Comparison of ENCODE assay signal across 26 cellular contexts in genomic region chr14:93346926-93347721, GRCh38. TPM values are rescaled to one million over a fixed set of nuclear protein-coding genes. Genes with fewer than 3 reads are reported as not detected.
DNase-seq lines count a peak whose midpoint lies in the region; ATAC-seq and TF ChIP-seq lines count a peak whose summit lies in the region.
"Had no signal": no experiment of that assay in that cellular context is flagged by ENCODE, and none has a peak within 500 bp of the region (broad histone marks: within the 10 kb centered on the region; RNA-seq: fewer than 3 reads in every experiment).

Gene COX8C, plus strand, starts transcription at chr14:93347182. Its CDS starts 87 bp downstream, at chr14:93347269.

- H3K4me2 ChIP-seq in H9 (ENCODE audit: insufficient read depth, insufficient read length, low read length) (no peak within 1 kb of the TSS), trophoblast cell (ENCODE audit: low read length) (no peak within 1 kb of the TSS)

- H3K36me3 ChIP-seq in trophoblast cell (ENCODE audit: control insufficient read depth in 1 of 2, insufficient read depth in 2 of 2, low read length in 2 of 2): no peaks in the 10 kb centered on the region
- H3K36me3 ChIP-seq: adrenal gland, brain microvascular endothelial cell, left lung, neutrophil, prostate gland, tibial nerve, WERI-Rb-1 had no signal

- H2AFZ ChIP-seq in H9 (ENCODE audit: low read length) (no peak within 1 kb of the TSS), trophoblast cell (ENCODE audit: insufficient read depth, low read length, poor library complexity) (no peak within 1 kb of the TSS)

- H3K79me2 ChIP-seq in H9 (ENCODE audit: insufficient read depth, low read length) (no peaks in the 10 kb centered on the region), trophoblast cell (ENCODE audit: control insufficient read depth, insufficient read depth, low read length, poor library complexity) (no peaks in the 10 kb centered on the region)

- H3K4me1 Mint-ChIP-seq in H9 (peaks cover 39 to 44% of the 10 kb centered on the region in 2 experiments), WTC11 (peaks cover 41% of the 10 kb centered on the region), osteocyte (ENCODE audit: unreplicated experiment) (no peaks in the 10 kb centered on the region)

- H3K79me1 ChIP-seq in H9 (ENCODE audit: insufficient read depth, low read depth, low read length, poor library complexity, severe bottlenecking) (no peaks in the 10 kb centered on the region), trophoblast cell (ENCODE audit: low read length) (no peaks in the 10 kb centered on the region)

- no CpG with 5 or more reads among the region's 60 CpGs for WGBS in H9 (ENCODE audit: extremely low coverage, insufficient read length, low lambda C conversion rate)
- WGBS in trophoblast cell (ENCODE audit: extremely low coverage, insufficient coverage, insufficient read length): no CpG with 5 or more reads among the region's 60 CpGs

- H3K9ac ChIP-seq in H9 (ENCODE audit: extremely low read depth, insufficient read length, low read length) (no peak within 1 kb of the TSS), trophoblast cell (ENCODE audit: low read length) (no peak within 1 kb of the TSS)

- DNase-seq in H9 (peak; percentile 31), WTC11 (ENCODE audit: low spot score) (peak; percentile 17), trophoblast cell (peak; percentile 38 to 63), cortex of kidney (lab: John Stamatoyannopoulos, UW) (no peak), osteocyte (ENCODE audit: extremely low spot score, unreplicated experiment) (no peak), foreskin fibroblast (no peak)
- DNase-seq: activated CD4-positive, alpha-beta T cell treated with anti-CD3 and anti-CD28 coated beads, Interleukin-2, amount 50 U/mL, for 1 hour; activated naive CD4-positive, alpha-beta T cell treated with Interleukin-2 at 50 U/mL for 16 hours; adrenal gland; brain microvascular endothelial cell; EL; mesendoderm; NCI-H1436; NCI-H345; SHP77 treated with DMSO at 0.1 percent for 48 hours; WERI-Rb-1 had no signal

- peak within 1 kb of the TSS; percentile 17 for H2BK120ac ChIP-seq in H9 (ENCODE audit: low read depth, low read length, poor library complexity, severe bottlenecking)
- no peak within 1 kb of the TSS for H2BK120ac ChIP-seq in trophoblast cell (ENCODE audit: insufficient read depth, low read length, poor library complexity)

- H4K8ac ChIP-seq in H9 (replicated peaks; ENCODE audit: insufficient read length, low read depth, low read length) (no peak within 1 kb of the TSS), trophoblast cell (ENCODE audit: low read depth, low read length) (no peak within 1 kb of the TSS)

- no peak within 1 kb of the TSS for H4K91ac ChIP-seq in H9 (ENCODE audit: insufficient read length, low read depth, low read length)
- no peak within 1 kb of the TSS for H4K91ac ChIP-seq in trophoblast cell (ENCODE audit: low read depth, low read length)

- H2BK15ac ChIP-seq in H9 (ENCODE audit: low read depth, low read length): no peak within 1 kb of the TSS

- H2BK12ac ChIP-seq in H9 (ENCODE audit: insufficient read length, low read depth, low read length) (no peak within 1 kb of the TSS), trophoblast cell (ENCODE audit: low read length) (no peak within 1 kb of the TSS)

- H3K4me3 ChIP-seq in trophoblast cell (ENCODE audit: low read depth, low read length) (no peak within 1 kb of the TSS), foreskin fibroblast (ENCODE audit: low read depth in 1 of 2, low read length in 2 of 2) (no peak within 1 kb of the TSS)
- H3K4me3 ChIP-seq: adrenal gland, left lung, prostate gland, tibial nerve had no signal

- TF ChIP-seq CTCF in C4-2B (conservative IDR thresholded peaks at IDR 0.05): peak; percentile 48
- peak; percentile 22; the same call in 2 of the 3 replicates for TF ChIP-seq CTCF in H9 (conservative IDR thresholded peaks at IDR 0.05)
- no peak for TF ChIP-seq CTCF in WTC11 (IDR thresholded peaks at IDR 0.05)
- TF ChIP-seq CTCF in osteocyte (IDR thresholded peaks at IDR 0.05): no peak
- TF ChIP-seq CTCF in foreskin fibroblast (IDR thresholded peaks at IDR 0.05; ENCODE audit: low read depth, low read length): no peak

- H3T11ph ChIP-seq in H9 (ENCODE audit: low read length): no peak within 1 kb of the TSS

- no peaks in the 10 kb centered on the region for H3K27me3 ChIP-seq in H9 (ENCODE audit: insufficient read depth, low read length)
- H3K27me3 ChIP-seq in trophoblast cell (ENCODE audit: insufficient read depth, low read length): no peaks in the 10 kb centered on the region
- H3K27me3 ChIP-seq: adrenal gland, brain microvascular endothelial cell, left lung, neutrophil, tibial nerve had no signal

- H3K4me1 ChIP-seq in H9 (ENCODE audit: insufficient read depth, low read length) (peaks cover 6% of the 10 kb centered on the region; the same call in 1 of the 2 replicates), trophoblast cell (ENCODE audit: control insufficient read depth in 1 of 2, insufficient read depth in 2 of 2, low read length in 2 of 2) (no peaks in the 10 kb centered on the region)
- H3K4me1 ChIP-seq: adrenal gland, left lung, prostate gland, tibial nerve had no signal

- peak; percentile 22 for ATAC-seq in WTC11
- ATAC-seq: left lung had no signal

- H3K18ac ChIP-seq in H9 (ENCODE audit: insufficient read length, low read depth, low read length) (no peak within 1 kb of the TSS), trophoblast cell (ENCODE audit: low read length) (no peak within 1 kb of the TSS)

- H4K12ac ChIP-seq in trophoblast cell (ENCODE audit: low read depth, low read length): no peak within 1 kb of the TSS

- peaks cover 17 to 29% of the 10 kb centered on the region in 2 experiments for H3K9me3 Mint-ChIP-seq in H9
- peaks cover 33% of the 10 kb centered on the region for H3K9me3 Mint-ChIP-seq in WTC11
- no peaks in the 10 kb centered on the region for H3K9me3 Mint-ChIP-seq in osteocyte (ENCODE audit: unreplicated experiment)

- H2AK5ac ChIP-seq in H9 (ENCODE audit: insufficient read length, low read length): no peak within 1 kb of the TSS
- no peak within 1 kb of the TSS for H2AK5ac ChIP-seq in trophoblast cell (ENCODE audit: low read length)

- H3K27ac Mint-ChIP-seq in H9 (0 out of 7 replicates have a peak within 1 kb of the TSS, but pooled peaks of 2 of the 3 experiments have one; percentile 7 to 16), WTC11 (no peak within 1 kb of the TSS), osteocyte (ENCODE audit: unreplicated experiment) (no peak within 1 kb of the TSS)
- H3K27ac Mint-ChIP-seq: stimulated activated naive CD8-positive, alpha-beta T cell treated with anti-CD3 and anti-CD28 coated beads, Interleukin-15, Interleukin-2, amounts not matched to agents 100 ng/mL and 50 ng/mL, for 24 hours had no signal

- H3K4me3 Mint-ChIP-seq in H9: no peak within 1 kb of the TSS
- no peak within 1 kb of the TSS for H3K4me3 Mint-ChIP-seq in WTC11
- H3K4me3 Mint-ChIP-seq in osteocyte (ENCODE audit: unreplicated experiment): no peak within 1 kb of the TSS
- H3K4me3 Mint-ChIP-seq: stimulated activated naive CD8-positive, alpha-beta T cell treated with anti-CD3 and anti-CD28 coated beads, Interleukin-15, Interleukin-2, amounts not matched to agents 100 ng/mL and 50 ng/mL, for 24 hours had no signal

- H3K14ac ChIP-seq in H9 (ENCODE audit: insufficient read depth, low read length) (no peak within 1 kb of the TSS), trophoblast cell (ENCODE audit: low read length) (no peak within 1 kb of the TSS)

- peaks cover 2% of the 10 kb centered on the region for H3K23me2 ChIP-seq in H9 (ENCODE audit: insufficient read length, low read depth, low read length, poor library complexity, severe bottlenecking)

- POLR2A ChIA-PET in WTC11 (lab: Charles Lee): no interaction called here

- H4K20me1 ChIP-seq in H9 (ENCODE audit: control insufficient read depth, insufficient read depth, insufficient read length): no peaks in the 10 kb centered on the region

- no peak within 1 kb of the TSS for H3K56ac ChIP-seq in H9 (ENCODE audit: insufficient read length, low read depth, low read length)

- H3K4ac ChIP-seq in H9 (ENCODE audit: low read depth, low read length) (no peak within 1 kb of the TSS), trophoblast cell (ENCODE audit: low read depth, low read length) (no peak within 1 kb of the TSS)

- no peak within 1 kb of the TSS for H2BK5ac ChIP-seq in H9 (ENCODE audit: insufficient read length, low read length)
- no peak within 1 kb of the TSS for H2BK5ac ChIP-seq in trophoblast cell (ENCODE audit: low read depth, low read length, poor library complexity)

- peaks cover 7% of the 10 kb centered on the region for H3K9me3 ChIP-seq in H9 (ENCODE audit: control insufficient read depth, low read depth, low read length)
- peaks cover 6% of the 10 kb centered on the region for H3K9me3 ChIP-seq in trophoblast cell (ENCODE audit: insufficient read depth, low read depth, low read length)
- H3K9me3 ChIP-seq: adrenal gland, neutrophil, prostate gland had no signal

- no peak within 1 kb of the TSS for H4K5ac ChIP-seq in H9 (ENCODE audit: insufficient read length, low read depth, low read length)

- H3K27ac ChIP-seq in C4-2B (no peak within 1 kb of the TSS), H9 (ENCODE audit: insufficient read length, low read depth, low read length) (no peak within 1 kb of the TSS), trophoblast cell (ENCODE audit: low read depth, low read length) (no peak within 1 kb of the TSS)
- H3K27ac ChIP-seq: adrenal gland, brain microvascular endothelial cell, left lung, neutrophil, prostate gland, tibial nerve, WERI-Rb-1 had no signal

- CTCF ChIA-PET in WTC11 (lab: Charles Lee): no interaction called here

- H3K27me3 Mint-ChIP-seq in H9 (ENCODE audit: low read depth) (no peaks in the 10 kb centered on the region), WTC11 (ENCODE audit: low read depth) (no peaks in the 10 kb centered on the region; the same call in 1 of the 2 replicates), osteocyte (ENCODE audit: unreplicated experiment) (peaks cover 14% of the 10 kb centered on the region)

- H3K23ac ChIP-seq in H9 (ENCODE audit: insufficient read length, low read depth, low read length): no peak within 1 kb of the TSS
- H3K23ac ChIP-seq in trophoblast cell (ENCODE audit: low read length): no peak within 1 kb of the TSS

- H2BK20ac ChIP-seq in H9 (ENCODE audit: low read depth, low read length, poor library complexity, severe bottlenecking): no peak within 1 kb of the TSS

- H3K36me3 Mint-ChIP-seq in H9 (ENCODE audit: insufficient read depth in 1 of 3, low read depth in 3 of 3): peaks cover 14 to 37% (median 14%) of the 10 kb centered on the region in 3 experiments
- peaks cover 30% of the 10 kb centered on the region for H3K36me3 Mint-ChIP-seq in WTC11
- H3K36me3 Mint-ChIP-seq in osteocyte (ENCODE audit: unreplicated experiment): no peaks in the 10 kb centered on the region

TF ChIP-seq in WTC11, 78 proteins besides CTCF, POLR2A, EP300 and RAD21:
- no peak for TF ChIP-seq FOXP1 (CRISPR knock-in tag; IDR thresholded peaks at IDR 0.05; ENCODE audit: borderline replicate concordance)
- TF ChIP-seq ZNF416 (CRISPR knock-in tag; IDR thresholded peaks at IDR 0.05): no peak

RNA-seq across cellular contexts. Expression of gene COX8C, which starts in this region (rescaled TPM):
- not detected in 2 replicates for total RNA-seq in H9 (2021)
- total RNA-seq in WTC11 (2021): not detected in 3 replicates
- polyA plus RNA-seq in trophoblast cell (2013): 0.31 and 0.40 TPM in 2 replicates
- total RNA-seq in osteocyte: not detected in 2 replicates
- total RNA-seq: adrenal gland, cerebellum, endothelial cell of umbilical vein, H4, HT-29, left lung, tibial nerve had no signal
- polyA plus RNA-seq: adrenal gland, endothelial cell of umbilical vein had no signal

Comparison
In these comparisons a context has a peak if more than half of its experiments do, and no peak if none do; other contexts are left out.
1. Peak in DNase-seq in H9; RNA of the gene not detected or under 1 TPM.
2. Peak in DNase-seq and ATAC-seq in WTC11; RNA of the gene not detected or under 1 TPM.
3. CTCF ChIP-seq: peak in C4-2B (single experiment) and H9 (single experiment); none in WTC11 (single experiment), osteocyte (single experiment) and foreskin fibroblast (single experiment).
4. DNase-seq: peak in trophoblast cell (2 of 2); none in cortex of kidney (single experiment), osteocyte (single experiment) and foreskin fibroblast (0 of 2).
5. H3K27ac Mint-ChIP-seq: peak in H9 (2 of 3); none in WTC11 (single experiment) and osteocyte (single experiment).